8 cellular contexts compared by ENCODE assay signal in the genomic region with DNA sequence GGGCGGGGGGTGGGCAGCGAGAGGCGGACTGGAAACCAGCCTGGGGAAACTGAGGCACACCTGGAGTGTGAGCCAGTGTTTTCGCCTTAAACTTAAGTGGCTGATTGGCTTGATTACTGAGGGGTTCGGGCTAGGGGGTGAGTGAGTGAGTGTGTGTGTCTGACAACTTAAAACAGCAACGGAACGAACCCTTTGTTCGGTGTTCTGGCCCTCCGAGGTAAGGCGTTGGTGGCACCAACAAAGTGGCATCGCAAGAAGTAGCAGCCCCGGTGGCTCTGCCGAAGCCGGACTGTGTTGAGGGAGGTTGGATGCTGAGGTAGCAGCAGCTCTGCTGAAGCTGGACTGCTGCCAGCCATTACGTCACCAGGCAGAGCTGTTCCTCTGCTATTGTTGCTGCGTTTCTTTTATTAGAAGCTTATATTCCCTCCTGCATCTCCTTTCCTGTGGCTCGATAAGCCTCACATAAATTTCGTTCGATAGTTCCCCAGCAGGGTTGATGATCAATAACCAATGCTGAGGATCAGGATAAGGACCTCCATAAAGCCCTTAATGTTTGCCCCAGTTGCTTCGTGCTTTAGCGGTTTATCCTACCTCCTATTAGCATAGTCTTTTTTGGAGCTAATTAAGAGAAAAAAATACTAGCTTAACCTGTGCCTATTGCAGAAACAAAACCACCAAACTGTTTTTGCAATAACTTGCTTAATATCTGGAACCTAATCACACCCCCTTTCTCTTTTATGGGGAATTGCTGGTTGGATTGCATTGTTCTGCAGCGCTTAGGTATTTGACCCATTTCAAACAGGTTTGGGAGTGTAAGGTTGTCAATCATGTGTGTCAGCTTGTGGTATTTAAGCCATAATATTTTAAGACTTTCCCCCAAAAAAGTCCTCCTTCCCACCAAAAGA. TPM values are rescaled to one million over a fixed set of nuclear protein-coding genes. Genes with fewer than 3 reads are reported as not detected.
DNase-seq lines count a peak whose midpoint lies in the region; ATAC-seq and TF ChIP-seq lines count a peak whose summit lies in the region.

No MANE protein-coding gene starts in this region.

- H3K4me3 Mint-ChIP-seq in natural killer cell, result peak overlapping the region; percentile 96
- peak overlapping the region; percentile 91 for H3K4me3 Mint-ChIP-seq in stimulated activated effector memory CD8-positive, alpha-beta T cell treated with anti-CD3 and anti-CD28 coated beads, Interleukin-12 subunit alpha, Interleukin-12 subunit beta, amount 100 ng/mL, for 72 hours

- H3K9me3 Mint-ChIP-seq in natural killer cell, result no peaks in the 10 kb centered on the region
- no peaks in the 10 kb centered on the region for H3K9me3 Mint-ChIP-seq in stimulated activated effector memory CD8-positive, alpha-beta T cell treated with anti-CD3 and anti-CD28 coated beads, Interleukin-12 subunit alpha, Interleukin-12 subunit beta, amount 100 ng/mL, for 72 hours

- no peaks in the 10 kb centered on the region for H3K36me3 Mint-ChIP-seq in natural killer cell
- H3K36me3 Mint-ChIP-seq in stimulated activated effector memory CD8-positive, alpha-beta T cell treated with anti-CD3 and anti-CD28 coated beads, Interleukin-12 subunit alpha, Interleukin-12 subunit beta, amount 100 ng/mL, for 72 hours, result peaks cover 13% of the 10 kb centered on the region

- H3K27ac Mint-ChIP-seq in natural killer cell, result peak overlapping the region; percentile 93 to 98
- peak overlapping the region; percentile 63 for H3K27ac Mint-ChIP-seq in stimulated activated effector memory CD8-positive, alpha-beta T cell treated with anti-CD3 and anti-CD28 coated beads, Interleukin-12 subunit alpha, Interleukin-12 subunit beta, amount 100 ng/mL, for 72 hours

- intact Hi-C loops in natural killer cell (cut with micrococcal nuclease), result loop anchor here (2.0 to 5.0 kb wide), 4 partner anchors 153 to 242 kb away; partner anchors contain the start of genes GNPNAT1, PSMC6 and PTGER2

- no peak for TF ChIP-seq CTCF in natural killer cell (IDR thresholded peaks at IDR 0.05)

- peak; percentile 50 for DNase-seq in DMS 273 treated with DMSO at 0.1 percent for 48 hours (lab: John Stamatoyannopoulos, UW)
- peak; percentile 88 for DNase-seq in LoVo (ENCODE audit: low spot score)
- DNase-seq in RPMI8226, result peak; percentile 92
- DNase-seq in activated gamma-delta T cell treated with Interleukin-2 at 50 U/mL for 16 hours, result peak; percentile 79
- peak; percentile 81 for DNase-seq in fibroblast of the conjunctiva (ENCODE audit: low read depth)
- DNase-seq in natural killer cell, result peak; percentile 75
- DNase-seq in stimulated activated effector memory CD8-positive, alpha-beta T cell treated with anti-CD3 and anti-CD28 coated beads, Interleukin-12 subunit alpha, Interleukin-12 subunit beta, amount 100 ng/mL, for 72 hours (ENCODE audit: low spot score in 2 of 2), result peak; percentile 65 to 81

- peaks cover 2 to 29% of the 10 kb centered on the region in 2 donors for H3K27me3 Mint-ChIP-seq in natural killer cell (ENCODE audit: low read depth in 2 of 2)

- peaks cover 33 to 36% of the 10 kb centered on the region in 2 donors for H3K4me1 Mint-ChIP-seq in natural killer cell
- H3K4me1 Mint-ChIP-seq in stimulated activated effector memory CD8-positive, alpha-beta T cell treated with anti-CD3 and anti-CD28 coated beads, Interleukin-12 subunit alpha, Interleukin-12 subunit beta, amount 100 ng/mL, for 72 hours, result peaks cover 28% of the 10 kb centered on the region

- peak in 1 of 3 donors; percentile 15 for ATAC-seq in natural killer cell
- peak; percentile 41 for ATAC-seq in stimulated activated effector memory CD8-positive, alpha-beta T cell treated with anti-CD3 and anti-CD28 coated beads, Interleukin-12 subunit alpha, Interleukin-12 subunit beta, amount 100 ng/mL, for 72 hours
- no peak for ATAC-seq in HG03442 (IDR thresholded peaks at IDR 0.05; ENCODE audit: unreplicated experiment)

RNA-seq across cellular contexts. Expression of gene GPR137C, which starts 1.3 kb away (rescaled TPM):
- 1 to 10 TPM in 1 of 3 donors, under 1 TPM in 2; 0.42 to 1.4 (median 0.57) TPM for total RNA-seq in natural killer cell

RNA-seq across cellular contexts. Expression of gene TXNDC16, which starts 1.6 kb away (rescaled TPM):
- total RNA-seq in natural killer cell, result 10 to 100 TPM; 16.5 to 22.0 (median 20.7) TPM
